Comparison of ENCODE assay signal across 8 cellular contexts in the genomic region with DNA sequence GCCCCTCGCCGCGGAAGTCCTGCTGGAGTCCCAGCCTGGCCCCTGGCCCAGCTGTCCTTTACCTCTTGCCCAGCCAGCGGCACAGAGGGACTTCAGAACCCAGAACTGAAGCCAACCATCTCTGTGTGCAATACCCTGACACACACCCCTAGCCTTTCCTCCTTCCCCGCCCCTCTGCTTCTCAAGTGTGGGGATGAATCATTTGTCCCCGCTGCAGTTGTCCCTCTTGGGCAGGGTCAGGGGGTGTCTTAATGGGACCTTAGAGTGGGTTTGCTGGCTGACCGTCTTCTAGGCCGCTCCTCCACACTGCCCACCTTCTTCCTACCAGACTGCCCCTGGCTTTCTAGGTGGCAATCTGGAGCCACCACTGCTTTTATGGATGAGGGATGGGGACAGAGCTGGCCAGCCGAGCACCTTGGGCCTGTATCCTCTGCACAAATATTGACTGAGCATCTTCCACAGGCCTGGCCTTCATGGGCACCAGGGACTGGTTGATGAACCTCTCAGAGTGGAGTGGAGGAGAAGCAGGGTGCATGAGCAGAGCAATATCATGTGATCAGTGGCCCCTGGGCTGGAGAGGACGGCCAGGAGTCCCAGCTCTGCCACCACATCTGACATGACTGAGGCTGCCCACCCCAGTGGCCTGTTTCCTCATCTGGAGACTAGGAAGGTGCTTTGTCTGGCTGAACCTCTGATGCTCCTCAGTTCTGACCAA. TPM values are rescaled to one million over a fixed set of nuclear protein-coding genes. Genes with fewer than 3 reads are reported as not detected.
DNase-seq lines count a peak whose midpoint lies in the region; ATAC-seq and TF ChIP-seq lines count a peak whose summit lies in the region.

No MANE protein-coding gene starts in this region.

- peak overlapping the region; percentile 59 to 90 (median 69) for H3K4me3 ChIP-seq in breast epithelium
- peak overlapping the region; percentile 37 to 64 for H3K4me3 ChIP-seq in mesenchymal stem cell (ENCODE audit: insufficient read depth in 1 of 2, low read depth in 1 of 2, low read length in 2 of 2)
- H3K4me3 ChIP-seq in thyroid gland (replicated peaks in 1 of 3): peak overlapping the region in 1 of 3 donors; percentile 90

- peak overlapping the region in 1 of 2 experiments; percentile 29 for H3K18ac ChIP-seq in mesenchymal stem cell (ENCODE audit: low read depth in 1 of 2, low read length in 2 of 2)

- H2BK15ac ChIP-seq in mesenchymal stem cell (ENCODE audit: low read depth, poor library complexity, severe bottlenecking): no peak overlapping the region

- H3K4me1 ChIP-seq in breast epithelium (peaks cover 0 to 5% of the 10 kb centered on the region in 2 donors), mesenchymal stem cell (ENCODE audit: control insufficient read depth, insufficient read depth, low read depth, low read length) (peaks cover 39% of the 10 kb centered on the region), thyroid gland (peaks cover 62 to 65% of the 10 kb centered on the region in 2 donors)

- H3K36me3 Mint-ChIP-seq in activated CD4-positive, alpha-beta T cell treated with anti-CD3 and anti-CD28 coated beads for 36 hours (ENCODE audit: low read depth): no peaks in the 10 kb centered on the region

- no peak overlapping the region for H4K8ac ChIP-seq in mesenchymal stem cell (ENCODE audit: low read length)

- H3K14ac ChIP-seq in mesenchymal stem cell (ENCODE audit: low read length in 2 of 2): no peak overlapping the region

- H3K27ac ChIP-seq in breast epithelium: peak overlapping the region in 1 of 2 donors; percentile 35
- no peak overlapping the region for H3K27ac ChIP-seq in mesenchymal stem cell (ENCODE audit: low read length, poor library complexity, severe bottlenecking)
- H3K27ac ChIP-seq in thyroid gland: peak overlapping the region; percentile 14 to 83 (median 41)

- DNase-seq in activated CD4-positive, alpha-beta T cell treated with anti-CD3 and anti-CD28 coated beads for 36 hours: no peak
- no peak for DNase-seq in activated CD4-positive, alpha-beta T cell treated with anti-CD3 and anti-CD28 coated beads, Interleukin-2, amount 50 U/mL, for 48 hours
- DNase-seq in breast epithelium (ENCODE audit: low spot score in 2 of 2): peak in 1 of 2 donors; percentile 47
- peak; percentile 35 for DNase-seq in mesenchymal stem cell
- no peak for DNase-seq in thyroid gland
- DNase-seq in stimulated activated CD4-positive, alpha-beta T cell treated with anti-CD3 and anti-CD28 coated beads, Interleukin-2, amount 100 ng/mL, for 48 hours: no peak

- TF ChIP-seq POLR2A in breast epithelium (IDR thresholded peaks at IDR 0.05) (no peak), thyroid gland (IDR thresholded peaks at IDR 0.05) (no peak)

- H3K27me3 ChIP-seq in breast epithelium (peaks cover 0 to 26% of the 10 kb centered on the region in 2 donors), mesenchymal stem cell (ENCODE audit: control insufficient read depth in 1 of 2, insufficient read depth in 1 of 2, low read length in 2 of 2) (peaks cover 9 to 87% of the 10 kb centered on the region in 2 experiments), thyroid gland (no peaks in the 10 kb centered on the region)

- H2BK12ac ChIP-seq in mesenchymal stem cell (ENCODE audit: low read length in 2 of 2): no peak overlapping the region

- no peak for ATAC-seq in activated CD4-positive, alpha-beta T cell treated with anti-CD3 and anti-CD28 coated beads for 36 hours
- ATAC-seq in GM18498 (IDR thresholded peaks at IDR 0.05; ENCODE audit: unreplicated experiment) (no peak), GM18867 (IDR thresholded peaks at IDR 0.05; ENCODE audit: unreplicated experiment) (no peak)

- POLR2A ChIA-PET in activated CD4-positive, alpha-beta T cell treated with anti-CD3 and anti-CD28 coated beads for 36 hours (lab: Charles Lee): no interaction called here

- peak overlapping the region in 1 of 2 experiments; percentile 87 for H3K23ac ChIP-seq in mesenchymal stem cell (ENCODE audit: low read length in 2 of 2)

- H4K91ac ChIP-seq in mesenchymal stem cell (ENCODE audit: low read length): no peak overlapping the region

- H3K9me3 ChIP-seq in breast epithelium (no peaks in the 10 kb centered on the region), mesenchymal stem cell (ENCODE audit: control insufficient read depth, low read length) (no peaks in the 10 kb centered on the region), thyroid gland (no peaks in the 10 kb centered on the region)

- TF ChIP-seq CTCF in breast epithelium (IDR thresholded peaks at IDR 0.05) (no peak), thyroid gland (IDR thresholded peaks at IDR 0.05) (no peak)

- H3K4me1 Mint-ChIP-seq in activated CD4-positive, alpha-beta T cell treated with anti-CD3 and anti-CD28 coated beads for 36 hours: peaks cover 5% of the 10 kb centered on the region

- peak overlapping the region; percentile 47 for H3K4me3 Mint-ChIP-seq in activated CD4-positive, alpha-beta T cell treated with anti-CD3 and anti-CD28 coated beads for 36 hours

- no peaks in the 10 kb centered on the region for H3K9me3 Mint-ChIP-seq in activated CD4-positive, alpha-beta T cell treated with anti-CD3 and anti-CD28 coated beads for 36 hours (ENCODE audit: low read depth)

- peaks cover 43% of the 10 kb centered on the region for H3K27me3 Mint-ChIP-seq in activated CD4-positive, alpha-beta T cell treated with anti-CD3 and anti-CD28 coated beads for 36 hours

- H2BK5ac ChIP-seq in mesenchymal stem cell (ENCODE audit: low read depth, low read length, poor library complexity, severe bottlenecking): no peak overlapping the region

- no peak overlapping the region for H3K27ac Mint-ChIP-seq in activated CD4-positive, alpha-beta T cell treated with anti-CD3 and anti-CD28 coated beads for 36 hours

- peaks cover 6% of the 10 kb centered on the region for H3K79me1 ChIP-seq in mesenchymal stem cell (replicated peaks; ENCODE audit: low read length, poor library complexity, severe bottlenecking)

- intact Hi-C loops in activated CD4-positive, alpha-beta T cell treated with anti-CD3 and anti-CD28 coated beads for 36 hours (cut with DNase I, micrococcal nuclease): loop anchor here in 1 of 2 experiments (2.0 to 10.0 kb wide), 2 partner anchors 105 to 521 kb away; partner anchors contain the start of gene PRDM11
- intact Hi-C loops in breast epithelium (cut with DNase I; ENCODE audit: low total_unique reads): no loop called here
- intact Hi-C loops in thyroid gland (cut with DNase I): no loop called here

- H2AFZ ChIP-seq in mesenchymal stem cell (ENCODE audit: low read depth, low read length): no peak overlapping the region

- H3K36me3 ChIP-seq in breast epithelium (no peaks in the 10 kb centered on the region), mesenchymal stem cell (ENCODE audit: control insufficient read depth in 1 of 2, insufficient read depth in 2 of 2, low read depth in 1 of 2, low read length in 2 of 2) (no peaks in the 10 kb centered on the region), thyroid gland (no peaks in the 10 kb centered on the region)

- WGBS in mesenchymal stem cell: 31% methylated on average over 7 of the region's 10 CpGs
- 55 to 58% methylated on average over 5 of the region's 10 CpGs for WGBS in thyroid gland, 2 donors

- H3K4me2 ChIP-seq in mesenchymal stem cell (ENCODE audit: low read length, poor library complexity, severe bottlenecking): peak overlapping the region; percentile 70

- no peak overlapping the region for H3K9ac ChIP-seq in mesenchymal stem cell (ENCODE audit: low read length)

- no peak overlapping the region for H3K4ac ChIP-seq in mesenchymal stem cell (ENCODE audit: low read depth in 1 of 2, low read length in 2 of 2)

- no peak overlapping the region for H2BK120ac ChIP-seq in mesenchymal stem cell (ENCODE audit: low read depth, low read length)

- H2AK5ac ChIP-seq in mesenchymal stem cell (ENCODE audit: low read length, severe bottlenecking): no peak overlapping the region

- CTCF ChIA-PET in activated CD4-positive, alpha-beta T cell treated with anti-CD3 and anti-CD28 coated beads for 36 hours (lab: Charles Lee): interaction anchor here (0.6 to 3.6 kb wide), 3 partner anchors 9 to 260 kb away, joined by 3 to 13 read pairs (median 11); no protein-coding TSS in a partner anchor

RNA-seq across cellular contexts. Expression of gene CHST1, which starts 0.7 kb away (rescaled TPM):
- total RNA-seq in activated CD4-positive, alpha-beta T cell treated with anti-CD3 and anti-CD28 coated beads for 36 hours: under 1 TPM; 0.11 to 0.12 TPM
- total RNA-seq in breast epithelium: 1 to 10 TPM; 1.8 to 3.6 (median 2.2) TPM
- polyA plus RNA-seq in mesenchymal stem cell (2013, experiment 1 of 2): 4.8 TPM
- polyA plus RNA-seq in mesenchymal stem cell (2013, experiment 2 of 2): 5.4 TPM
- total RNA-seq in thyroid gland: 10 to 100 TPM; 19.3 to 28.9 (median 25.0) TPM

Comparison
In these comparisons a context has a peak if more than half of its experiments do, and no peak if none do; other contexts are left out.
1. RNA of gene CHST1, which starts 0.7 kb away (total RNA-seq): 19.3 to 28.9 TPM in thyroid gland; 1.8 to 3.6 TPM in breast epithelium and 0.11 to 0.12 TPM in activated CD4-positive, alpha-beta T cell treated with anti-CD3 and anti-CD28 coated beads for 36 hours; every median in the first group is over 4 times any median in the second.